ENCODE assay signal across 18 cellular contexts in the genomic region with DNA sequence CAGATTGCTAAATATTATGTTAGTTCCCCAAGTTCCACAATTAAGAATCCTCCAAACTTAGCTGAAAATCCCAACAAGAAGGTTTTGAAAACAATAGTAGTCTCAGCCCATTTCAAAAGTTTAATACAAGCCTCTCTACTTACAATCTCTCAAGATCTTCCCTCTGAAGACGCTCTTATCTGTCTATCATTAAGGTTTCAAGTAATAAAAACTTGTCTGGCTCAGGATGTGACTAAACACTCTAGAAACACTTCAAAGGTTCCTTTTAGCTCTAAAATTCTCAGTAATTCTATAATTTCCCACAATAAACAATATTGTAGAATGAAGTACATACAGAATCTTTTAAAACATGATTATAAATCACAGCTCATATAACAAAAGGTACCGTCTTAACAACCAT.
"Had no signal": no experiment of that assay in that cellular context is flagged by ENCODE, and none has a peak within 500 bp of the region (broad histone marks: within the 10 kb centered on the region; RNA-seq: fewer than 3 reads in every experiment).

No MANE protein-coding gene starts in this region.

- H3K4me1 ChIP-seq: esophagus squamous epithelium, gastroesophageal sphincter, prostate gland had no signal

- ATAC-seq: gastroesophageal sphincter; heart left ventricle; left cardiac atrium; natural killer cell treated with Interleukin-12 subunit alpha and Interleukin-12 subunit beta and Interleukin-15 and Interleukin-18, amount 100 ng/mL, for 72 hours had no signal

- H3K27ac Mint-ChIP-seq: activated B cell treated with CpG ODN at 0.5 μM for 24 hours; activated CD4-positive, alpha-beta T cell treated with anti-CD3 and anti-CD28 coated beads, Interleukin-2, amount 10 ng/mL, durations not matched to agents 7 days and 5 days; activated T-helper 1 cell treated with anti-CD3 and anti-CD28 coated beads, Interleukin-12 subunit alpha, Interleukin-12 subunit beta, Interleukin-2, Interleukin-4 antibody, amounts not matched to agents 30 ng/mL and 10 ng/mL and 1 ng/mL, durations not matched to agents 14 hours and 24 hours and 36 hours; memory B cell; natural killer cell treated with Interleukin-12 subunit alpha and Interleukin-12 subunit beta and Interleukin-15 and Interleukin-18, amount 100 ng/mL, for 72 hours had no signal

- H3K9me3 ChIP-seq: esophagus squamous epithelium, gastroesophageal sphincter, heart left ventricle, prostate gland, stomach, transverse colon had no signal

- H3K27ac ChIP-seq: coronary artery, esophagus squamous epithelium, gastroesophageal sphincter, heart left ventricle, prostate gland, stomach, transverse colon had no signal

- H3K4me3 ChIP-seq: coronary artery, esophagus squamous epithelium, gastroesophageal sphincter, heart left ventricle, prostate gland, stomach, transverse colon had no signal

- H3K4me3 Mint-ChIP-seq: activated B cell treated with CpG ODN at 0.5 μM for 24 hours; activated CD4-positive, alpha-beta T cell treated with anti-CD3 and anti-CD28 coated beads, Interleukin-2, amount 10 ng/mL, durations not matched to agents 7 days and 5 days; activated T-helper 1 cell treated with anti-CD3 and anti-CD28 coated beads, Interleukin-12 subunit alpha, Interleukin-12 subunit beta, Interleukin-2, Interleukin-4 antibody, amounts not matched to agents 30 ng/mL and 10 ng/mL and 1 ng/mL, durations not matched to agents 14 hours and 24 hours and 36 hours; memory B cell; natural killer cell treated with Interleukin-12 subunit alpha and Interleukin-12 subunit beta and Interleukin-15 and Interleukin-18, amount 100 ng/mL, for 72 hours had no signal

- H3K27me3 ChIP-seq: esophagus squamous epithelium, gastroesophageal sphincter, heart left ventricle, stomach, transverse colon had no signal

- DNase-seq: activated B cell treated with CpG ODN at 0.5 μM for 24 hours; activated CD4-positive, alpha-beta T cell treated with anti-CD3 and anti-CD28 coated beads, Interleukin-2, amount 10 ng/mL, durations not matched to agents 7 days and 5 days; amygdala; cerebellar nuclear complex; esophagus squamous epithelium; heart left ventricle; islet precursor cell; left cardiac atrium; stimulated activated CD4-positive, alpha-beta T cell treated with anti-CD3 and anti-CD28 coated beads, Interleukin-4, amount 100 ng/mL, for 24 hours; stomach; T1000; transverse colon had no signal

- H3K9me3 Mint-ChIP-seq: activated B cell treated with CpG ODN at 0.5 μM for 24 hours; activated T-helper 1 cell treated with anti-CD3 and anti-CD28 coated beads, Interleukin-12 subunit alpha, Interleukin-12 subunit beta, Interleukin-2, Interleukin-4 antibody, amounts not matched to agents 30 ng/mL and 10 ng/mL and 1 ng/mL, durations not matched to agents 14 hours and 24 hours and 36 hours; memory B cell; natural killer cell treated with Interleukin-12 subunit alpha and Interleukin-12 subunit beta and Interleukin-15 and Interleukin-18, amount 100 ng/mL, for 72 hours had no signal

- H3K36me3 ChIP-seq: prostate gland, stomach, transverse colon had no signal

- H3K27me3 Mint-ChIP-seq: activated B cell treated with CpG ODN at 0.5 μM for 24 hours; activated CD4-positive, alpha-beta T cell treated with anti-CD3 and anti-CD28 coated beads, Interleukin-2, amount 10 ng/mL, durations not matched to agents 7 days and 5 days; memory B cell; natural killer cell treated with Interleukin-12 subunit alpha and Interleukin-12 subunit beta and Interleukin-15 and Interleukin-18, amount 100 ng/mL, for 72 hours had no signal
